26 cellular contexts compared by ENCODE assay signal in genomic region chr3:19808834-19809233, GRCh38.
DNase-seq lines count a peak whose midpoint lies in the region; ATAC-seq and TF ChIP-seq lines count a peak whose summit lies in the region.
"Had no signal": no experiment of that assay in that cellular context is flagged by ENCODE, and none has a peak within 500 bp of the region (broad histone marks: within the 10 kb centered on the region; RNA-seq: fewer than 3 reads in every experiment).

No MANE protein-coding gene starts in this region.

- DNase-seq in heart right ventricle (no peak), right atrium auricular region (ENCODE audit: low spot score) (no peak), left ventricle myocardium superior (no peak), right cardiac atrium (no peak), WTC11 (ENCODE audit: low spot score) (no peak), mesendoderm (peak; percentile 26), hypothalamus (lab: John Stamatoyannopoulos, UW) (no peak), A172 (ENCODE audit: low spot score) (no peak)
- DNase-seq: ACHN; BE2C; C1 segment of cervical spinal cord; CD4-positive, alpha-beta memory T cell; CD4-positive, CD25-positive, alpha-beta regulatory T cell; CD8-positive, alpha-beta memory T cell; COR-L47; DMS 273 treated with DMSO at 0.1 percent for 48 hours; DMS153; DMS53; DMS79; DND-41; EL; GDM1 had no signal

- H3K18ac ChIP-seq in mesendoderm (ENCODE audit: low read length), result no peak overlapping the region

- TF ChIP-seq CTCF in heart right ventricle (IDR thresholded peaks at IDR 0.05) (no peak), right atrium auricular region (IDR thresholded peaks at IDR 0.05) (no peak), WTC11 (IDR thresholded peaks at IDR 0.05) (no peak)

- peaks cover 0 to 6% (median 0%) of the 10 kb centered on the region in 9 donors for H3K4me1 ChIP-seq in heart right ventricle
- H3K4me1 ChIP-seq in right atrium auricular region, result no peaks in the 10 kb centered on the region
- no peaks in the 10 kb centered on the region for H3K4me1 ChIP-seq in right cardiac atrium (ENCODE audit: control insufficient read depth, insufficient read depth, low read length)
- no peaks in the 10 kb centered on the region for H3K4me1 ChIP-seq in mesendoderm (ENCODE audit: control insufficient read depth, low read depth, low read length)
- H3K4me1 ChIP-seq: BE2C, BLaER1 had no signal

- POLR2A ChIA-PET in WTC11 (lab: Charles Lee), result no interaction called here

- H3K27ac ChIP-seq in heart right ventricle (peak overlapping the region in 6 of 10 donors; percentile 8 to 71 (median 48)), right atrium auricular region (no peak overlapping the region), right cardiac atrium (ENCODE audit: low read length) (no peak overlapping the region), mesendoderm (ENCODE audit: low read depth, low read length) (no peak overlapping the region)
- H3K27ac ChIP-seq: 22Rv1, BLaER1 had no signal

- H4K5ac ChIP-seq in mesendoderm (ENCODE audit: low read length), result no peak overlapping the region

- H3K36me3 Mint-ChIP-seq in WTC11, result peaks cover 6% of the 10 kb centered on the region
- H3K36me3 Mint-ChIP-seq: CD14-positive monocyte; CD4-positive, alpha-beta memory T cell; CD4-positive, CD25-positive, alpha-beta regulatory T cell; CD8-positive, alpha-beta memory T cell had no signal

- H3K56ac ChIP-seq in mesendoderm (ENCODE audit: low read length), result no peak overlapping the region

- CTCF ChIA-PET in WTC11 (lab: Charles Lee), result no interaction called here

- H3K27me3 ChIP-seq in heart right ventricle, result no peaks in the 10 kb centered on the region
- H3K27me3 ChIP-seq in right atrium auricular region, result no peaks in the 10 kb centered on the region
- H3K27me3 ChIP-seq in right cardiac atrium (ENCODE audit: control insufficient read depth, insufficient read depth), result no peaks in the 10 kb centered on the region
- H3K27me3 ChIP-seq in mesendoderm (ENCODE audit: insufficient read depth, low read length, poor library complexity), result no peaks in the 10 kb centered on the region
- H3K27me3 ChIP-seq: BE2C, BLaER1 had no signal

- peak in 7 of 8 donors; percentile 25 to 82 (median 59) for ATAC-seq in heart right ventricle
- ATAC-seq in left ventricle myocardium superior, result peak; percentile 29
- no peak for ATAC-seq in right cardiac atrium
- no peak for ATAC-seq in WTC11
- ATAC-seq: GM12878 had no signal

- H3K23ac ChIP-seq in mesendoderm (ENCODE audit: low read length), result no peak overlapping the region

- no peak overlapping the region for H2BK120ac ChIP-seq in mesendoderm (ENCODE audit: low read depth, low read length)

- peaks cover 16% of the 10 kb centered on the region for H3K9me3 Mint-ChIP-seq in WTC11

- no peak overlapping the region for H3K4me2 ChIP-seq in mesendoderm (ENCODE audit: low read length)
- H3K4me2 ChIP-seq: BLaER1 had no signal

- H3K4me3 ChIP-seq in heart right ventricle (no peak overlapping the region), right atrium auricular region (no peak overlapping the region), right cardiac atrium (ENCODE audit: low read length) (no peak overlapping the region), mesendoderm (ENCODE audit: low read length) (no peak overlapping the region)
- H3K4me3 ChIP-seq: BLaER1, GM12878 had no signal

- no peak overlapping the region for H2AK5ac ChIP-seq in mesendoderm (ENCODE audit: low read length)

- H3K36me3 ChIP-seq in heart right ventricle, result no peaks in the 10 kb centered on the region
- no peaks in the 10 kb centered on the region for H3K36me3 ChIP-seq in right atrium auricular region
- no peaks in the 10 kb centered on the region for H3K36me3 ChIP-seq in mesendoderm (ENCODE audit: control insufficient read depth, insufficient read depth, low read length)
- H3K36me3 ChIP-seq: BE2C, BLaER1 had no signal

- no peak overlapping the region for H3K9ac ChIP-seq in mesendoderm (ENCODE audit: low read length)
- H3K9ac ChIP-seq: BLaER1 had no signal

- H3K79me1 ChIP-seq in mesendoderm (ENCODE audit: low read length), result no peaks in the 10 kb centered on the region

- H3K27ac Mint-ChIP-seq in WTC11, result peak overlapping the region; percentile 78
- H3K27ac Mint-ChIP-seq: CD14-positive monocyte; CD4-positive, alpha-beta memory T cell; CD8-positive, alpha-beta memory T cell had no signal

- H3K4ac ChIP-seq in mesendoderm (ENCODE audit: low read depth, low read length), result no peak overlapping the region

- intact Hi-C loops in heart right ventricle (cut with DNase I) (loop anchor here in 1 of 10 donors (2.0 kb wide), 1 partner anchor 90 kb away; no protein-coding TSS in a partner anchor), left ventricle myocardium superior (cut with micrococcal nuclease) (no loop called here), right cardiac atrium (cut with DNase I) (no loop called here)

- no peaks in the 10 kb centered on the region for H3K79me2 ChIP-seq in mesendoderm (ENCODE audit: control insufficient read depth, insufficient read depth, low read length)

- no peaks in the 10 kb centered on the region for H3K27me3 Mint-ChIP-seq in WTC11 (ENCODE audit: low read depth)
- H3K27me3 Mint-ChIP-seq: CD4-positive, CD25-positive, alpha-beta regulatory T cell had no signal

- H3K4me1 Mint-ChIP-seq in WTC11, result peaks cover 21% of the 10 kb centered on the region
- H3K4me1 Mint-ChIP-seq: CD14-positive monocyte; CD4-positive, CD25-positive, alpha-beta regulatory T cell; CD8-positive, alpha-beta memory T cell had no signal

- no peak overlapping the region for H2BK5ac ChIP-seq in mesendoderm (ENCODE audit: low read length)

- H3K4me3 Mint-ChIP-seq in WTC11, result no peak overlapping the region
- H3K4me3 Mint-ChIP-seq: CD14-positive monocyte; CD4-positive, alpha-beta memory T cell; CD4-positive, CD25-positive, alpha-beta regulatory T cell; CD8-positive, alpha-beta memory T cell had no signal

- H2BK15ac ChIP-seq in mesendoderm (replicated peaks; ENCODE audit: low read depth), result no peak overlapping the region

- no peak overlapping the region for H4K8ac ChIP-seq in mesendoderm (ENCODE audit: low read depth, low read length)

- 54% methylated on average over 3 of the region's 3 CpGs for WGBS in heart right ventricle, 2 donors
- WGBS in right cardiac atrium, result 62% methylated on average over 3 of the region's 3 CpGs
- no CpG with 5 or more reads among the region's 3 CpGs for WGBS in mesendoderm (ENCODE audit: extremely low coverage, insufficient coverage, low lambda C conversion rate)

- H3K9me3 ChIP-seq in heart right ventricle, result peaks cover 0 to 9% (median 2%) of the 10 kb centered on the region in 11 donors
- H3K9me3 ChIP-seq in right atrium auricular region, result peaks cover 0 to 6% of the 10 kb centered on the region in 2 donors
- H3K9me3 ChIP-seq in right cardiac atrium (ENCODE audit: control insufficient read depth, low read length), result peaks cover under 1% of the 10 kb centered on the region
- H3K9me3 ChIP-seq: BE2C had no signal

TF ChIP-seq in WTC11, 78 proteins besides CTCF, POLR2A, EP300 and RAD21:
- TF ChIP-seq JUN (CRISPR knock-in tag; IDR thresholded peaks at IDR 0.05) (no peak), ZMAT4 (CRISPR knock-in tag; IDR thresholded peaks at IDR 0.05) (no peak)
- TF ChIP-seq, protein P1, sequence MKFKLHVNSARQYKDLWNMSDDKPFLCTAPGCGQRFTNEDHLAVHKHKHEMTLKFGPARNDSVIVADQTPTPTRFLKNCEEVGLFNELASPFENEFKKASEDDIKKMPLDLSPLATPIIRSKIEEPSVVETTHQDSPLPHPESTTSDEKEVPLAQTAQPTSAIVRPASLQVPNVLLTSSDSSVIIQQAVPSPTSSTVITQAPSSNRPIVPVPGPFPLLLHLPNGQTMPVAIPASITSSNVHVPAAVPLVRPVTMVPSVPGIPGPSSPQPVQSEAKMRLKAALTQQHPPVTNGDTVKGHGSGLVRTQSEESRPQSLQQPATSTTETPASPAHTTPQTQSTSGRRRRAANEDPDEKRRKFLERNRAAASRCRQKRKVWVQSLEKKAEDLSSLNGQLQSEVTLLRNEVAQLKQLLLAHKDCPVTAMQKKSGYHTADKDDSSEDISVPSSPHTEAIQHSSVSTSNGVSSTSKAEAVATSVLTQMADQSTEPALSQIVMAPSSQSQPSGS (CRISPR knock-in tag; IDR thresholded peaks at IDR 0.05; ENCODE audit: borderline replicate concordance, low read depth), result no peak
- TF ChIP-seq, protein P2, sequence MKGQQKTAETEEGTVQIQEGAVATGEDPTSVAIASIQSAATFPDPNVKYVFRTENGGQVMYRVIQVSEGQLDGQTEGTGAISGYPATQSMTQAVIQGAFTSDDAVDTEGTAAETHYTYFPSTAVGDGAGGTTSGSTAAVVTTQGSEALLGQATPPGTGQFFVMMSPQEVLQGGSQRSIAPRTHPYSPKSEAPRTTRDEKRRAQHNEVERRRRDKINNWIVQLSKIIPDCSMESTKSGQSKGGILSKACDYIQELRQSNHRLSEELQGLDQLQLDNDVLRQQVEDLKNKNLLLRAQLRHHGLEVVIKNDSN (CRISPR knock-in tag; IDR thresholded peaks at IDR 0.05), result no peak

Comparison
In these comparisons a context has a peak if more than half of its experiments do, and no peak if none do; other contexts are left out.
1. ATAC-seq: peak in heart right ventricle (7 of 8) and left ventricle myocardium superior (single experiment); none in right cardiac atrium (0 of 2) and WTC11 (single experiment).
2. H3K27ac ChIP-seq: peak in heart right ventricle (6 of 10); none in right atrium auricular region (0 of 2), right cardiac atrium (single experiment) and mesendoderm (single experiment).